Comparison of ENCODE assay signal across 21 cellular contexts in the genomic region with DNA sequence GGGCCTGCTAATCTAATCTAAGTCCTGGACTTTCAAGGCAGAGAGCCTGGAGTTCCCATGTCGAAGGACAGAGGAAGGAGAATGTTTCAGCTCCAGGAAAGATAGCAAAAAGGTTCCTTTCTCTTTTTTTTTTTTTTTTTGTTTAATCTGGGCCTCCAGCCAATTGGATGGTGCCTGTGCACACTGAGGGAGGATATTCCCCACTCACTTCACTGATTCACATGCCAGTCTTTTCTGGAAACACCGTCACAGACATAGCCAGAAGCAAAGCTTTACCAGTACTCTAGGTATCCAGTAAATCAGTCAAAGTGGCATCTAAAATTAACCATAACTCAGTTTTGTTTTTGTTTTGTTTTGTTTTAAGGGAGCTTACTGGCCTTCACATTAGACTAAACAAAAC.
DNase-seq lines count a peak whose midpoint lies in the region; ATAC-seq and TF ChIP-seq lines count a peak whose summit lies in the region.
"Had no signal": no experiment of that assay in that cellular context is flagged by ENCODE, and none has a peak within 500 bp of the region (broad histone marks: within the 10 kb centered on the region; RNA-seq: fewer than 3 reads in every experiment).

No MANE protein-coding gene starts in this region.

- no peak for DNase-seq in left ventricle myocardium superior
- no peak for DNase-seq in left ventricle myocardium inferior
- DNase-seq in NCI-H226: peak; percentile 28
- peak; percentile 28 for DNase-seq in fibroblast of villous mesenchyme (ENCODE audit: low read depth)
- peak; percentile 14 for DNase-seq in testis
- no peak for DNase-seq in NCI-H524 (lab: John Stamatoyannopoulos, UW)
- DNase-seq: 8988T; activated CD8-positive, alpha-beta T cell treated with anti-CD3 and anti-CD28 coated beads, Interleukin-2, amount 10 ng/mL, durations not matched to agents 7 days and 5 days; CD4-positive, alpha-beta memory T cell; EL; Kasumi-1; NCI-H146; RPMI8226; small intestine; stimulated activated naive B cell treated with anti-CD40 and anti-IgM and Interleukin-4, amounts not matched to agents 10 μg/mL and 1 μg/mL and 100 μg/mL, for 72 hours; T-helper 9 cell had no signal

- ATAC-seq in left ventricle myocardium superior (peak; percentile 50), GM19035 (IDR thresholded peaks at IDR 0.05; ENCODE audit: unreplicated experiment) (no peak), HG02938 (IDR thresholded peaks at IDR 0.05; ENCODE audit: unreplicated experiment) (no peak)
- ATAC-seq: activated CD8-positive, alpha-beta T cell treated with anti-CD3 and anti-CD28 coated beads, Interleukin-2, amount 10 ng/mL, durations not matched to agents 7 days and 5 days; HCT116; stimulated activated naive B cell treated with anti-CD40 and anti-IgM and Interleukin-4, amounts not matched to agents 10 μg/mL and 1 μg/mL and 100 μg/mL, for 72 hours had no signal

- no peaks in the 10 kb centered on the region for H3K9me3 ChIP-seq in left ventricle myocardium inferior (replicated peaks)
- H3K9me3 ChIP-seq in testis: no peaks in the 10 kb centered on the region
- H3K9me3 ChIP-seq: SJSA1, thoracic aorta had no signal

- intact Hi-C loops in left ventricle myocardium superior (cut with micrococcal nuclease): no loop called here
- intact Hi-C loops in left ventricle myocardium inferior (cut with micrococcal nuclease): no loop called here
- intact Hi-C loops in testis (cut with DNase I; ENCODE audit: low total_unique reads): no loop called here

- no peaks in the 10 kb centered on the region for H3K27me3 ChIP-seq in left ventricle myocardium inferior (ENCODE audit: low read depth)
- H3K27me3 ChIP-seq in testis: no peaks in the 10 kb centered on the region
- H3K27me3 ChIP-seq: SJSA1 had no signal

- no peaks in the 10 kb centered on the region for H3K36me3 ChIP-seq in left ventricle myocardium inferior
- no peaks in the 10 kb centered on the region for H3K36me3 ChIP-seq in testis (ENCODE audit: low read depth, missing control alignments)
- H3K36me3 ChIP-seq: SJSA1, thoracic aorta had no signal

- H3K27ac ChIP-seq in left ventricle myocardium inferior (replicated peaks) (no peak overlapping the region), testis (no peak overlapping the region)
- H3K27ac ChIP-seq: SJSA1, thoracic aorta had no signal

- WGBS in testis, 2 donors: 15 to 20% methylated on average over 2 of the region's 2 CpGs

- TF ChIP-seq CTCF in left ventricle myocardium inferior (IDR thresholded peaks at IDR 0.05; ENCODE audit: borderline replicate concordance): no peak
- no peak for TF ChIP-seq CTCF in fibroblast of villous mesenchyme (IDR thresholded peaks at IDR 0.05; ENCODE audit: insufficient read depth, low read depth, low read length)
- no peak for TF ChIP-seq CTCF in testis (IDR thresholded peaks at IDR 0.05)

- H3K4me1 ChIP-seq in left ventricle myocardium inferior (peaks cover 8% of the 10 kb centered on the region), testis (no peaks in the 10 kb centered on the region)
- H3K4me1 ChIP-seq: SJSA1 had no signal

- TF ChIP-seq POLR2A in testis (IDR thresholded peaks at IDR 0.05): no peak

- no peak overlapping the region for H3K4me3 ChIP-seq in left ventricle myocardium inferior
- H3K4me3 ChIP-seq in fibroblast of villous mesenchyme (ENCODE audit: low read depth, low read length): no peak overlapping the region
- no peak overlapping the region for H3K4me3 ChIP-seq in testis
- H3K4me3 ChIP-seq: SJSA1, thoracic aorta had no signal

Comparison
In these comparisons a context has a peak if more than half of its experiments do, and no peak if none do; other contexts are left out.
1. DNase-seq: peak in NCI-H226 (single experiment), fibroblast of villous mesenchyme (single experiment) and testis (single experiment); none in left ventricle myocardium superior (single experiment), left ventricle myocardium inferior (single experiment) and NCI-H524 (0 of 2).